In the genomic region with DNA sequence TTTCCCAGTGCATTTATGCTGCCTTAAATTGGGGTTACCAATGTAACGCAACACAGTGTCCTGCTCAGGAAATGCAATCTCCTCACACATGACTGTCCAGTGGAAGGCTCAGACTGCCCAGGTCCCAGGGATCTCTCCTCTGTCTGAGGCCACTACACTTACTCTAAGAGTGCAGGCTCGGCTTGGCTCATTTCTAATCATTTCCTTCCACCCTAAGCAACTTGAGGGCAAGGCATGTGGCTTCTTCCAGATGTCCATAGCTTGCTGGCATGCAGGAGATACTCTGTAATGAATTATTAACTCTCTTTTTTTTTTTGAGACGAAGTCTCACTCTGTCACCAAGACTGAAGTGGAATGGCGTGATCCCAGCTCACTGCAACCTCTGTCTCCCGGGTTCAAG, we compare ENCODE assay signal across 15 cellular contexts. TPM values are rescaled to one million over a fixed set of nuclear protein-coding genes. Genes with fewer than 3 reads are reported as not detected.
DNase-seq lines count a peak whose midpoint lies in the region; ATAC-seq and TF ChIP-seq lines count a peak whose summit lies in the region.
"Had no signal": no experiment of that assay in that cellular context is flagged by ENCODE, and none has a peak within 500 bp of the region (broad histone marks: within the 10 kb centered on the region; RNA-seq: fewer than 3 reads in every experiment).

No MANE protein-coding gene starts in this region.

- no peak for TF ChIP-seq CTCF in CD8-positive, alpha-beta T cell (IDR thresholded peaks at IDR 0.05)
- TF ChIP-seq CTCF in spleen (IDR thresholded peaks at IDR 0.05 in 8 of 11, conservative IDR thresholded peaks at IDR 0.05 in 3 of 11): no peak

- H3K27me3 Mint-ChIP-seq in CD8-positive, alpha-beta T cell (ENCODE audit: low read depth): no peaks in the 10 kb centered on the region
- no peaks in the 10 kb centered on the region for H3K27me3 Mint-ChIP-seq in activated CD4-positive, alpha-beta memory T cell treated with anti-CD3 and anti-CD28 coated beads for 36 hours

- no peak overlapping the region for H3K27ac ChIP-seq in CD8-positive, alpha-beta T cell (ENCODE audit: low read depth, low read length)
- H3K27ac ChIP-seq in spleen: peak overlapping the region in 2 of 8 donors; percentile 2 to 52
- H3K27ac ChIP-seq: C4-2B, PC-9 had no signal

- CTCF ChIA-PET in CD8-positive, alpha-beta T cell (lab: Charles Lee): no interaction called here
- CTCF ChIA-PET in activated CD4-positive, alpha-beta memory T cell treated with anti-CD3 and anti-CD28 coated beads for 36 hours (lab: Charles Lee): interaction anchor here (0.8 to 1.2 kb wide), 2 partner anchors 12 to 48 kb away, joined by 3 read pairs; no protein-coding TSS in a partner anchor

- WGBS in spleen, 5 donors: 81 to 97% (median 91%) methylated on average over 5 of the region's 5 CpGs

- ATAC-seq in CD8-positive, alpha-beta T cell: no peak
- ATAC-seq in HG02571 (IDR thresholded peaks at IDR 0.05; ENCODE audit: unreplicated experiment): no peak
- ATAC-seq: sciatic nerve had no signal

- no peak overlapping the region for H3K4me3 Mint-ChIP-seq in CD8-positive, alpha-beta T cell
- H3K4me3 Mint-ChIP-seq in activated CD4-positive, alpha-beta memory T cell treated with anti-CD3 and anti-CD28 coated beads for 36 hours: no peak overlapping the region
- H3K4me3 Mint-ChIP-seq: T-helper 2 cell treated with Interferon-gamma antibody and Interleukin-4, amounts not matched to agents 5 μg/mL and 100 μg/mL, for 36 hours had no signal

- no peaks in the 10 kb centered on the region for H3K4me1 ChIP-seq in CD8-positive, alpha-beta T cell (ENCODE audit: insufficient read depth, low read length)
- peaks cover 0 to 36% (median 16%) of the 10 kb centered on the region in 6 donors for H3K4me1 ChIP-seq in spleen

- intact Hi-C loops in CD8-positive, alpha-beta T cell (cut with DNase I, micrococcal nuclease): no loop called here
- intact Hi-C loops in activated CD4-positive, alpha-beta memory T cell treated with anti-CD3 and anti-CD28 coated beads for 36 hours (cut with micrococcal nuclease): no loop called here
- intact Hi-C loops in spleen (cut with DNase I; ENCODE audit: low total_unique reads): no loop called here

- DNase-seq in CD8-positive, alpha-beta T cell: no peak
- DNase-seq in activated CD4-positive, alpha-beta memory T cell treated with anti-CD3 and anti-CD28 coated beads for 36 hours: no peak
- DNase-seq in fibroblast of peridontal ligament (ENCODE audit: extremely low read depth): peak; percentile 45
- DNase-seq in spleen: peak; percentile 21
- DNase-seq in GOT3 (lab: John Stamatoyannopoulos, UW): no peak
- DNase-seq in medulla oblongata (ENCODE audit: extremely low spot score): no peak
- no peak for DNase-seq in HK-2 (ENCODE audit: unreplicated experiment)
- DNase-seq: NCI-H2171 treated with DMSO at 0.1 percent for 48 hours, PC-9 had no signal

- no peaks in the 10 kb centered on the region for H3K9me3 ChIP-seq in CD8-positive, alpha-beta T cell (ENCODE audit: low read length)
- no peaks in the 10 kb centered on the region for H3K9me3 ChIP-seq in spleen

- H3K27ac Mint-ChIP-seq in CD8-positive, alpha-beta T cell: peak overlapping the region; percentile 32
- peak overlapping the region; percentile 64 for H3K27ac Mint-ChIP-seq in activated CD4-positive, alpha-beta memory T cell treated with anti-CD3 and anti-CD28 coated beads for 36 hours
- H3K27ac Mint-ChIP-seq: T-helper 2 cell treated with Interferon-gamma antibody and Interleukin-4, amounts not matched to agents 5 μg/mL and 100 μg/mL, for 36 hours had no signal

- POLR2A ChIA-PET in CD8-positive, alpha-beta T cell (lab: Charles Lee): no interaction called here
- POLR2A ChIA-PET in activated CD4-positive, alpha-beta memory T cell treated with anti-CD3 and anti-CD28 coated beads for 36 hours (lab: Charles Lee): no interaction called here

- peaks cover 2% of the 10 kb centered on the region for H3K4me1 Mint-ChIP-seq in CD8-positive, alpha-beta T cell (ENCODE audit: low read depth)
- peaks cover 11% of the 10 kb centered on the region for H3K4me1 Mint-ChIP-seq in activated CD4-positive, alpha-beta memory T cell treated with anti-CD3 and anti-CD28 coated beads for 36 hours (ENCODE audit: low read depth)

- H3K27me3 ChIP-seq in CD8-positive, alpha-beta T cell (ENCODE audit: insufficient read depth, low read length): no peaks in the 10 kb centered on the region
- H3K27me3 ChIP-seq in spleen (replicated peaks in 1 of 7): no peaks in the 10 kb centered on the region

- H3K4me3 ChIP-seq in CD8-positive, alpha-beta T cell (ENCODE audit: low read depth, low read length): no peak overlapping the region
- H3K4me3 ChIP-seq in spleen: no peak overlapping the region
- H3K4me3 ChIP-seq: PC-9 had no signal

- TF ChIP-seq POLR2A in spleen (IDR thresholded peaks at IDR 0.05): no peak

- no peaks in the 10 kb centered on the region for H3K9me3 Mint-ChIP-seq in CD8-positive, alpha-beta T cell
- H3K9me3 Mint-ChIP-seq in activated CD4-positive, alpha-beta memory T cell treated with anti-CD3 and anti-CD28 coated beads for 36 hours: peaks cover 3% of the 10 kb centered on the region
- H3K9me3 Mint-ChIP-seq: T-helper 2 cell treated with Interferon-gamma antibody and Interleukin-4, amounts not matched to agents 5 μg/mL and 100 μg/mL, for 36 hours had no signal

- H3K36me3 Mint-ChIP-seq in CD8-positive, alpha-beta T cell: peaks cover 99% of the 10 kb centered on the region
- H3K36me3 Mint-ChIP-seq in activated CD4-positive, alpha-beta memory T cell treated with anti-CD3 and anti-CD28 coated beads for 36 hours: peaks cover 83% of the 10 kb centered on the region

- H3K36me3 ChIP-seq in CD8-positive, alpha-beta T cell (ENCODE audit: insufficient read depth, low read length): peaks cover 53% of the 10 kb centered on the region
- H3K36me3 ChIP-seq in spleen: peaks cover 0 to 100% (median 86%) of the 10 kb centered on the region in 6 donors

RNA-seq across cellular contexts. Expression of a gene that starts 23.7 kb away (rescaled TPM):
- total RNA-seq in CD8-positive, alpha-beta T cell: not detected
- not detected for total RNA-seq in activated CD4-positive, alpha-beta memory T cell treated with anti-CD3 and anti-CD28 coated beads for 36 hours
- 1 to 10 TPM in 6 of 7 donors, not detected in 1; 1.0 to 3.8 (median 2.0) TPM for total RNA-seq in spleen
- 1 to 10 TPM; 5.6 to 8.0 (median 6.7) TPM for polyA plus RNA-seq in spleen
- total RNA-seq: LHCN-M2, mononuclear cell, PC-9 had no signal

RNA-seq across cellular contexts. Expression of a gene that starts 49.1 kb away (rescaled TPM):
- 100 to 1,000 TPM; 136 to 141 TPM for total RNA-seq in CD8-positive, alpha-beta T cell
- 100 to 1,000 TPM; 237 to 242 TPM for total RNA-seq in activated CD4-positive, alpha-beta memory T cell treated with anti-CD3 and anti-CD28 coated beads for 36 hours
- total RNA-seq in spleen: 100 to 1,000 TPM; 102 to 201 (median 157) TPM
- polyA plus RNA-seq in spleen: 100 to 1,000 TPM in 2 of 3 donors, 10 to 100 TPM in 1; 89.9 to 143 (median 117) TPM

Comparison
In these comparisons a context has a peak if more than half of its experiments do, and no peak if none do; other contexts are left out.
1. DNase-seq: peak in fibroblast of peridontal ligament (single experiment) and spleen (single experiment); none in CD8-positive, alpha-beta T cell (0 of 7), activated CD4-positive, alpha-beta memory T cell treated with anti-CD3 and anti-CD28 coated beads for 36 hours (single experiment), GOT3 (single experiment), medulla oblongata (single experiment) and HK-2 (single experiment).